In genomic region chr6:21208114-21208795, GRCh38 we compare ENCODE assay signal across 1 cellular context.
A peak's percentile ranks its signal among the peaks of the same experiment; 100 is the strongest.
TF ChIP-seq lines count a peak whose summit lies in the region.

No MANE protein-coding gene starts in this region.

TF ChIP-seq in HepG2, 621 proteins besides CTCF, POLR2A, EP300 and RAD21 (continued from another document and continues in another):
- TF ChIP-seq TFAP4 (IDR thresholded peaks at IDR 0.05; ENCODE audit: borderline replicate concordance, low read depth) (no peak), ATF7-NPFF (CRISPR knock-in tag; IDR thresholded peaks at IDR 0.05; ENCODE audit: low read depth) (no peak), ZNF878 (CRISPR knock-in tag; IDR thresholded peaks at IDR 0.05) (no peak), SOX13 (IDR thresholded peaks at IDR 0.05) (no peak), SOX13 (CRISPR knock-in tag; conservative IDR thresholded peaks at IDR 0.05 in 1 of 2, IDR thresholded peaks at IDR 0.05 in 1 of 2) (peak in 1 of 2 experiments; percentile 55; a peak in 1 of 4 replicates), ZNF652 (CRISPR knock-in tag; IDR thresholded peaks at IDR 0.05; ENCODE audit: borderline replicate concordance, low read depth) (no peak; the same call in 1 of the 2 replicates), NCOR1 (IDR thresholded peaks at IDR 0.05; ENCODE audit: borderline replicate concordance, low read length) (0 out of 2 replicates have a peak, but pooled peaks have one; percentile 46), TFE3 (CRISPR knock-in tag; IDR thresholded peaks at IDR 0.05) (0 out of 2 replicates have a peak, but pooled peaks have one; percentile 34), ZNF597 (CRISPR knock-in tag; IDR thresholded peaks at IDR 0.05) (no peak), ERF (CRISPR knock-in tag; IDR thresholded peaks at IDR 0.05) (0 out of 2 replicates have a peak, but pooled peaks have one; percentile 28), SAP130 (CRISPR knock-in tag; IDR thresholded peaks at IDR 0.05; ENCODE audit: low read depth) (peak; percentile 35; the same call in 1 of the 2 replicates), NFRKB (IDR thresholded peaks at IDR 0.05) (no peak), DZIP1 (CRISPR knock-in tag; IDR thresholded peaks at IDR 0.05) (no peak), ZNF746 (CRISPR knock-in tag; IDR thresholded peaks at IDR 0.05) (no peak), MIXL1 (CRISPR knock-in tag; IDR thresholded peaks at IDR 0.05) (peak; percentile 98), ZNF343 (CRISPR knock-in tag; IDR thresholded peaks at IDR 0.05) (no peak), POGZ (CRISPR knock-in tag; IDR thresholded peaks at IDR 0.05) (peak; percentile 70), ZNF274 (CRISPR knock-in tag; IDR thresholded peaks at IDR 0.05) (no peak), ZNF644 (CRISPR knock-in tag; IDR thresholded peaks at IDR 0.05; ENCODE audit: low read depth) (0 out of 2 replicates have a peak, but pooled peaks have one; percentile 7), MED8 (CRISPR knock-in tag; IDR thresholded peaks at IDR 0.05; ENCODE audit: insufficient replicate concordance) (no peak), ZBTB34 (CRISPR knock-in tag; IDR thresholded peaks at IDR 0.05) (no peak), CEBPG (CRISPR knock-in tag; IDR thresholded peaks at IDR 0.05) (peak; percentile 38), EZH2 (conservative IDR thresholded peaks at IDR 0.05; ENCODE audit: low read depth, low read length) (no peak), GATA4 (IDR thresholded peaks at IDR 0.05; ENCODE audit: borderline replicate concordance, low read depth) (no peak), ZMYM3 (CRISPR knock-in tag; IDR thresholded peaks at IDR 0.05) (0 out of 2 replicates have a peak, but pooled peaks have one; percentile 39), ZNF160 (CRISPR knock-in tag; IDR thresholded peaks at IDR 0.05) (no peak), GATAD2A (CRISPR knock-in tag; IDR thresholded peaks at IDR 0.05) (peak; percentile 76), IKZF1 (IDR thresholded peaks at IDR 0.05) (no peak), LRRFIP1 (CRISPR knock-in tag; conservative IDR thresholded peaks at IDR 0.05) (no peak), ZNF335 (CRISPR knock-in tag; IDR thresholded peaks at IDR 0.05) (peak; percentile 23; the same call in 1 of the 2 replicates), ZNF513 (CRISPR knock-in tag; conservative IDR thresholded peaks at IDR 0.05) (no peak), ZBTB39 (CRISPR knock-in tag; IDR thresholded peaks at IDR 0.05) (no peak), BHLHE40 (IDR thresholded peaks at IDR 0.05; ENCODE audit: low read length) (no peak), ZFP36L2 (CRISPR knock-in tag; IDR thresholded peaks at IDR 0.05) (no peak), ZNF839 (CRISPR knock-in tag; IDR thresholded peaks at IDR 0.05; ENCODE audit: borderline replicate concordance) (no peak), GABPB1 (CRISPR knock-in tag; IDR thresholded peaks at IDR 0.05) (no peak), NPAS2 (CRISPR knock-in tag; IDR thresholded peaks at IDR 0.05; ENCODE audit: borderline replicate concordance) (no peak)
- TF ChIP-seq, protein P1, sequence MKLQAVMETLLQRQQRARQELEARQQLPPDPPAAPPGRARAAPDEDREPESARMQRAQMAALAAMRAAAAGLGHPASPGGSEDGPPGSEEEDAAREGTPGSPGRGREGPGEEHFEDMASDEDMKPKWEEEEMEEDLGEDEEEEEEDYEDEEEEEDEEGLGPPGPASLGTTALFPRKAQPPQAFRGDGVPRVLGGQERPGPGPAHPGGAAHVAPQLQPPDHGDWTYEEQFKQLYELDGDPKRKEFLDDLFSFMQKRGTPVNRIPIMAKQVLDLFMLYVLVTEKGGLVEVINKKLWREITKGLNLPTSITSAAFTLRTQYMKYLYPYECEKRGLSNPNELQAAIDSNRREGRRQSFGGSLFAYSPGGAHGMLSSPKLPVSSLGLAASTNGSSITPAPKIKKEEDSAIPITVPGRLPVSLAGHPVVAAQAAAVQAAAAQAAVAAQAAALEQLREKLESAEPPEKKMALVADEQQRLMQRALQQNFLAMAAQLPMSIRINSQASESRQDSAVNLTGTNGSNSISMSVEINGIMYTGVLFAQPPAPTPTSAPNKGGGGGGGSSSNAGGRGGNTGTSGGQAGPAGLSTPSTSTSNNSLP (IDR thresholded peaks at IDR 0.05; ENCODE audit: low read depth, low read length) = no peak; the same call in 1 of the 2 replicates
- TF ChIP-seq, protein P2, sequence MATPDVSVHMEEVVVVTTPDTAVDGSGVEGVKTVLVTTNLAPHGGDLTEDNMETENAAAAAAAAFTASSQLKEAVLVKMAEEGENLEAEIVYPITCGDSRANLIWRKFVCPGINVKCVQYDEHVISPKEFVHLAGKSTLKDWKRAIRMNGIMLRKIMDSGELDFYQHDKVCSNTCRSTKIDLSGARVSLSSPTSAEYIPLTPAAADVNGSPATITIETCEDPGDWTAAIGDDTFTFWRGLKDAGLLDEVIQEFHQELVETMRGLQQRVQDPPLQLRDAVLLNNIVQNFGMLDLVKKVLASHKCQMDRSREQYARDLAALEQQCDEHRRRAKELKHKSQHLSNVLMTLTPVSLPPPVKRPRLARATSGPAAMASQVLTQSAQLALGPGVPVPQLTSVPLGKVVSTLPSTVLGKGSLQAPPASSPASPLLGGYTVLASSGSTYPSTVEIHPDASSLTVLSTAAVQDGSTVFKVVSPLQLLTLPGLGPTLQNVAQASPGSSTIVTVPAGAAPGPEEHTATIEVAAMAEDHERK (CRISPR knock-in tag; IDR thresholded peaks at IDR 0.05; ENCODE audit: low read depth) = no peak
- TF ChIP-seq, protein P3, sequence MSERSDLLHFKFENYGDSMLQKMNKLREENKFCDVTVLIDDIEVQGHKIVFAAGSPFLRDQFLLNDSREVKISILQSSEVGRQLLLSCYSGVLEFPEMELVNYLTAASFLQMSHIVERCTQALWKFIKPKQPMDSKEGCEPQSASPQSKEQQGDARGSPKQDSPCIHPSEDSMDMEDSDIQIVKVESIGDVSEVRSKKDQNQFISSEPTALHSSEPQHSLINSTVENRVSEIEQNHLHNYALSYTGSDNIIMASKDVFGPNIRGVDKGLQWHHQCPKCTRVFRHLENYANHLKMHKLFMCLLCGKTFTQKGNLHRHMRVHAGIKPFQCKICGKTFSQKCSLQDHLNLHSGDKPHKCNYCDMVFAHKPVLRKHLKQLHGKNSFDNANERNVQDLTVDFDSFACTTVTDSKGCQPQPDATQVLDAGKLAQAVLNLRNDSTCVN (CRISPR knock-in tag; IDR thresholded peaks at IDR 0.05; ENCODE audit: borderline replicate concordance) = no peak
